ENCODE assay signal across 16 cellular contexts in genomic region chr5:132774406-132774805, GRCh38. TPM values are rescaled to one million over a fixed set of nuclear protein-coding genes. Genes with fewer than 3 reads are reported as not detected.
A peak's percentile ranks its signal among the peaks of the same experiment; 100 is the strongest.
DNase-seq lines count a peak whose midpoint lies in the region; ATAC-seq and TF ChIP-seq lines count a peak whose summit lies in the region.
"Had no signal": no experiment of that assay in that cellular context is flagged by ENCODE, and none has a peak within 500 bp of the region (broad histone marks: within the 10 kb centered on the region; RNA-seq: fewer than 3 reads in every experiment).

No MANE protein-coding gene starts in this region.

- peak overlapping the region in 1 of 2 experiments; percentile 17 for H3K4ac ChIP-seq in mesenchymal stem cell (ENCODE audit: low read depth in 1 of 2, low read length in 2 of 2)

- no peak overlapping the region for H4K8ac ChIP-seq in mesenchymal stem cell (ENCODE audit: low read length)

- no peak overlapping the region for H3K23ac ChIP-seq in mesenchymal stem cell (ENCODE audit: low read length in 2 of 2)

- no peak overlapping the region for H2BK120ac ChIP-seq in mesenchymal stem cell (ENCODE audit: low read depth, low read length)

- H2BK5ac ChIP-seq in mesenchymal stem cell (ENCODE audit: low read depth, low read length, poor library complexity, severe bottlenecking): no peak overlapping the region

- H2BK15ac ChIP-seq in mesenchymal stem cell (ENCODE audit: low read depth, poor library complexity, severe bottlenecking): no peak overlapping the region

- peaks cover 42% of the 10 kb centered on the region for H3K79me1 ChIP-seq in mesenchymal stem cell (replicated peaks; ENCODE audit: low read length, poor library complexity, severe bottlenecking)

- H2AFZ ChIP-seq in mesenchymal stem cell (ENCODE audit: low read depth, low read length): no peak overlapping the region

- H3K9ac ChIP-seq in mesenchymal stem cell (ENCODE audit: low read length): no peak overlapping the region

- intact Hi-C loops in left ventricle myocardium superior (cut with micrococcal nuclease): no loop called here
- intact Hi-C loops in aorta (cut with DNase I): no loop called here

- peak overlapping the region in 1 of 2 experiments; percentile 26 for H3K18ac ChIP-seq in mesenchymal stem cell (ENCODE audit: low read depth in 1 of 2, low read length in 2 of 2)

- 90% methylated on average over 3 of the region's 3 CpGs for WGBS in mesenchymal stem cell
- 5 to 9% methylated on average over 3 of the region's 3 CpGs for WGBS in aorta, 2 donors

- H3K9me3 ChIP-seq in right atrium auricular region (no peaks in the 10 kb centered on the region), mesenchymal stem cell (ENCODE audit: control insufficient read depth, low read length) (no peaks in the 10 kb centered on the region), aorta (ENCODE audit: control insufficient read depth, low read length) (no peaks in the 10 kb centered on the region)
- H3K9me3 ChIP-seq: gastrocnemius medialis, mucosa of descending colon, psoas muscle, upper lobe of right lung had no signal

- peak overlapping the region in 1 of 2 experiments; percentile 18 for H2BK12ac ChIP-seq in mesenchymal stem cell (ENCODE audit: low read length in 2 of 2)

- no peaks in the 10 kb centered on the region for H3K27me3 ChIP-seq in right atrium auricular region
- H3K27me3 ChIP-seq in mesenchymal stem cell (ENCODE audit: control insufficient read depth in 1 of 2, insufficient read depth in 1 of 2, low read length in 2 of 2): peaks cover 0 to 6% of the 10 kb centered on the region in 2 experiments
- no peaks in the 10 kb centered on the region for H3K27me3 ChIP-seq in aorta (ENCODE audit: control insufficient read depth in 1 of 2, insufficient read depth in 2 of 2, low read length in 1 of 2)
- H3K27me3 ChIP-seq: gastrocnemius medialis, upper lobe of right lung had no signal

- H3K36me3 ChIP-seq in right atrium auricular region: no peaks in the 10 kb centered on the region
- peaks cover 0 to 23% of the 10 kb centered on the region in 2 experiments for H3K36me3 ChIP-seq in mesenchymal stem cell (ENCODE audit: control insufficient read depth in 1 of 2, insufficient read depth in 2 of 2, low read depth in 1 of 2, low read length in 2 of 2)
- no peaks in the 10 kb centered on the region for H3K36me3 ChIP-seq in aorta (ENCODE audit: control insufficient read depth in 1 of 2, insufficient read depth in 2 of 2, low read length in 1 of 2)
- H3K36me3 ChIP-seq: gastrocnemius medialis, upper lobe of right lung had no signal

- ATAC-seq in left ventricle myocardium superior (no peak), aorta (ENCODE audit: low FRiP score) (no peak), GM21528 (IDR thresholded peaks at IDR 0.05; ENCODE audit: low FRiP score, unreplicated experiment) (no peak), GM21526 (IDR thresholded peaks at IDR 0.05; ENCODE audit: low FRiP score, unreplicated experiment) (no peak)
- ATAC-seq: psoas muscle, upper lobe of right lung had no signal

- H4K91ac ChIP-seq in mesenchymal stem cell (ENCODE audit: low read length): no peak overlapping the region

- peak overlapping the region; percentile 38 to 77 for H3K27ac ChIP-seq in right atrium auricular region
- H3K27ac ChIP-seq in mesenchymal stem cell (ENCODE audit: low read length, poor library complexity, severe bottlenecking): no peak overlapping the region
- H3K27ac ChIP-seq in aorta (ENCODE audit: low read depth in 1 of 2, low read length in 2 of 2): peak overlapping the region; percentile 23 to 45
- H3K27ac ChIP-seq: psoas muscle, upper lobe of right lung had no signal

- H3K4me1 ChIP-seq in right atrium auricular region: peaks cover 0 to 70% of the 10 kb centered on the region in 2 donors
- peaks cover 50% of the 10 kb centered on the region for H3K4me1 ChIP-seq in mesenchymal stem cell (ENCODE audit: control insufficient read depth, insufficient read depth, low read depth, low read length)
- H3K4me1 ChIP-seq in aorta (ENCODE audit: control insufficient read depth in 1 of 2, insufficient read depth in 2 of 2, low read length in 2 of 2): peaks cover 0 to 8% of the 10 kb centered on the region in 2 donors

- H3K14ac ChIP-seq in mesenchymal stem cell (ENCODE audit: low read length in 2 of 2): peak overlapping the region in 1 of 2 experiments; percentile 86

- DNase-seq in right atrium auricular region (ENCODE audit: low spot score) (no peak), left ventricle myocardium superior (no peak), mesenchymal stem cell (no peak), aorta (peak in 1 of 2 donors; percentile 51)
- DNase-seq: ACHN; activated CD4-positive, alpha-beta T cell treated with anti-CD3 and anti-CD28 coated beads, Interleukin-2, amount 10 ng/mL, durations not matched to agents 24 days and 14 days; effector CD8-positive, alpha-beta T cell; gastrocnemius medialis; Karpas-422; mucosa of descending colon; NCI-H2029; NCI-H748 treated with DMSO at 0.1 percent for 48 hours; upper lobe of right lung had no signal

- TF ChIP-seq CTCF in right atrium auricular region (IDR thresholded peaks at IDR 0.05): no peak

- H2AK5ac ChIP-seq in mesenchymal stem cell (ENCODE audit: low read length, severe bottlenecking): peak overlapping the region; percentile 84

- no peak overlapping the region for H3K4me2 ChIP-seq in mesenchymal stem cell (ENCODE audit: low read length, poor library complexity, severe bottlenecking)

- no peak overlapping the region for H3K4me3 ChIP-seq in right atrium auricular region
- peak overlapping the region in 1 of 2 experiments; percentile 85 for H3K4me3 ChIP-seq in mesenchymal stem cell (ENCODE audit: insufficient read depth in 1 of 2, low read depth in 1 of 2, low read length in 2 of 2)
- no peak overlapping the region for H3K4me3 ChIP-seq in aorta (ENCODE audit: low read length in 2 of 2)
- H3K4me3 ChIP-seq: gastrocnemius medialis, mucosa of descending colon, upper lobe of right lung had no signal

RNA-seq across cellular contexts. Expression of gene SEPTIN8, which starts 2.6 kb away (rescaled TPM):
- total RNA-seq in right atrium auricular region: 10 to 100 TPM; 21.1 to 24.8 TPM
- 30.4 TPM for total RNA-seq in left ventricle myocardium superior
- 56.6 TPM for polyA plus RNA-seq in mesenchymal stem cell (2013, experiment 1 of 2)
- polyA plus RNA-seq in mesenchymal stem cell (2013, experiment 2 of 2): 56.6 TPM
- total RNA-seq in aorta: 100 to 1,000 TPM in 1 of 2 donors, 10 to 100 TPM in 1; 56.7 to 103 TPM
- polyA plus RNA-seq in aorta: 10 to 100 TPM; 48.6 to 58.2 TPM

RNA-seq across cellular contexts. Expression of gene CCNI2, which starts 27.2 kb away (rescaled TPM):
- total RNA-seq in right atrium auricular region: not detected
- total RNA-seq in left ventricle myocardium superior: 0.10 TPM
- polyA plus RNA-seq in mesenchymal stem cell (2013, experiment 1 of 2): not detected
- polyA plus RNA-seq in mesenchymal stem cell (2013, experiment 2 of 2): not detected
- not detected for total RNA-seq in aorta
- under 1 TPM in 1 of 2 donors, not detected in 1; 0.38 TPM for polyA plus RNA-seq in aorta
- total RNA-seq: gastrocnemius medialis, psoas muscle had no signal
- polyA plus RNA-seq: psoas muscle had no signal

RNA-seq across cellular contexts. Expression of gene KIF3A, which starts 37.1 kb away (rescaled TPM):
- 1 to 10 TPM; 5.6 to 7.2 TPM for total RNA-seq in right atrium auricular region
- 12.4 TPM for total RNA-seq in left ventricle myocardium superior
- 8.1 TPM for polyA plus RNA-seq in mesenchymal stem cell (2013, experiment 1 of 2)
- 8.2 TPM for polyA plus RNA-seq in mesenchymal stem cell (2013, experiment 2 of 2)
- 10 to 100 TPM; 10.1 to 15.1 TPM for total RNA-seq in aorta
- polyA plus RNA-seq in aorta: 10 to 100 TPM in 1 of 2 donors, 1 to 10 TPM in 1; 4.5 to 11.0 TPM

RNA-seq across cellular contexts. Expression of gene SOWAHA, which starts 38.7 kb away (rescaled TPM):
- not detected for total RNA-seq in right atrium auricular region
- total RNA-seq in left ventricle myocardium superior: 0.17 TPM
- 0.01 TPM for polyA plus RNA-seq in mesenchymal stem cell (2013, experiment 1 of 2)
- 0.04 TPM for polyA plus RNA-seq in mesenchymal stem cell (2013, experiment 2 of 2)
- total RNA-seq in aorta: under 1 TPM in 1 of 2 donors, not detected in 1; 0.18 TPM
- polyA plus RNA-seq in aorta: 1 to 10 TPM in 1 of 2 donors, under 1 TPM in 1; 0.41 to 9.5 TPM
- total RNA-seq: psoas muscle, upper lobe of right lung had no signal

RNA-seq across cellular contexts. Expression of gene SHROOM1, which starts 56.0 kb away (rescaled TPM):
- total RNA-seq in right atrium auricular region (1 to 10 TPM; 3.2 to 4.2 TPM), left ventricle myocardium superior (5.7 TPM), aorta (10 to 100 TPM in 1 of 2 donors, 1 to 10 TPM in 1; 6.1 to 15.0 TPM)
- polyA plus RNA-seq in mesenchymal stem cell (2013, experiment 1 of 2): 8.7 TPM
- 10.3 TPM for polyA plus RNA-seq in mesenchymal stem cell (2013, experiment 2 of 2)
- 10 to 100 TPM in 1 of 2 donors, 1 to 10 TPM in 1; 1.4 to 11.7 TPM for polyA plus RNA-seq in aorta
